In genomic region chr19:34962281-34962944, GRCh38 we compare ENCODE assay signal across 8 cellular contexts. TPM values are rescaled to one million over a fixed set of nuclear protein-coding genes. Genes with fewer than 3 reads are reported as not detected.
A peak's percentile ranks its signal among the peaks of the same experiment; 100 is the strongest.
DNase-seq lines count a peak whose midpoint lies in the region; ATAC-seq and TF ChIP-seq lines count a peak whose summit lies in the region.

No MANE protein-coding gene starts in this region.

- H3K9me3 ChIP-seq in cardiac muscle cell (ENCODE audit: low read depth) (peaks cover 11% of the 10 kb centered on the region), vagina (peaks cover 35% of the 10 kb centered on the region)

- H3K27ac ChIP-seq in cardiac muscle cell (no peak overlapping the region), vagina (peak overlapping the region; percentile 68)

- intact Hi-C loops in cardiac septum (cut with DNase I) = no loop called here
- intact Hi-C loops in vagina (cut with DNase I) = no loop called here

- H3K36me3 ChIP-seq in cardiac muscle cell = peaks cover 17% of the 10 kb centered on the region
- peaks cover 7 to 34% of the 10 kb centered on the region in 2 donors for H3K36me3 ChIP-seq in vagina

- peaks cover 58% of the 10 kb centered on the region for H3K36me3 Mint-ChIP-seq in activated naive CD8-positive, alpha-beta T cell treated with anti-CD3 and anti-CD28 coated beads, Interleukin-2, amount 10 ng/mL, durations not matched to agents 7 days and 5 days

- H3K27me3 ChIP-seq in cardiac muscle cell (no peaks in the 10 kb centered on the region), vagina (no peaks in the 10 kb centered on the region)

- ATAC-seq in activated naive CD8-positive, alpha-beta T cell treated with anti-CD3 and anti-CD28 coated beads, Interleukin-2, amount 10 ng/mL, durations not matched to agents 7 days and 5 days (ENCODE audit: low read depth) = peak; percentile 68
- peak; percentile 41 for ATAC-seq in left lobe of liver

- TF ChIP-seq POLR2A in vagina (IDR thresholded peaks at IDR 0.05) = no peak

- POLR2A ChIA-PET in activated naive CD8-positive, alpha-beta T cell treated with anti-CD3 and anti-CD28 coated beads, Interleukin-2, amount 10 ng/mL, durations not matched to agents 7 days and 5 days (lab: Charles Lee) = interaction anchor here (1.0 to 1.8 kb wide), 2 partner anchors 38 to 60 kb away, joined by 3 to 5 read pairs; no protein-coding TSS in a partner anchor

- H3K4me1 Mint-ChIP-seq in activated naive CD8-positive, alpha-beta T cell treated with anti-CD3 and anti-CD28 coated beads, Interleukin-2, amount 10 ng/mL, durations not matched to agents 7 days and 5 days = peaks cover 21% of the 10 kb centered on the region

- peak overlapping the region; percentile 68 for H3K4me3 ChIP-seq in cardiac muscle cell
- H3K4me3 ChIP-seq in vagina = peak overlapping the region; percentile 64 to 87

- H3K27ac Mint-ChIP-seq in activated naive CD8-positive, alpha-beta T cell treated with anti-CD3 and anti-CD28 coated beads, Interleukin-2, amount 10 ng/mL, durations not matched to agents 7 days and 5 days = peak overlapping the region; percentile 89

- H3K27me3 Mint-ChIP-seq in activated naive CD8-positive, alpha-beta T cell treated with anti-CD3 and anti-CD28 coated beads, Interleukin-2, amount 10 ng/mL, durations not matched to agents 7 days and 5 days = no peaks in the 10 kb centered on the region

- DNase-seq in cardiac muscle cell (ENCODE audit: low read depth in 1 of 2, low spot score in 1 of 2) (peak in 1 of 2 donors; percentile 46), cardiac septum (ENCODE audit: low spot score) (no peak), left lobe of liver (ENCODE audit: low spot score) (no peak), vagina (ENCODE audit: extremely low spot score in 2 of 2) (no peak), NCI-H1436 (lab: John Stamatoyannopoulos, UW) (no peak), middle frontal gyrus (ENCODE audit: extremely low spot score, low spot score) (no peak)
- DNase-seq in activated naive CD8-positive, alpha-beta T cell treated with anti-CD3 and anti-CD28 coated beads, Interleukin-2, amount 10 ng/mL, durations not matched to agents 7 days and 5 days = no peak
- DNase-seq in activated CD4-positive, alpha-beta T cell treated with anti-CD3 and anti-CD28 coated beads, Interleukin-2, amount 50 U/mL, for 4 hours = no peak

- peaks cover 9% of the 10 kb centered on the region for H3K4me1 ChIP-seq in cardiac muscle cell (ENCODE audit: low read depth)
- H3K4me1 ChIP-seq in vagina = peaks cover 24% of the 10 kb centered on the region

- TF ChIP-seq CTCF in cardiac muscle cell (IDR thresholded peaks at IDR 0.05; ENCODE audit: low read depth, low read length) (no peak), vagina (IDR thresholded peaks at IDR 0.05) (no peak)

- H3K4me3 Mint-ChIP-seq in activated naive CD8-positive, alpha-beta T cell treated with anti-CD3 and anti-CD28 coated beads, Interleukin-2, amount 10 ng/mL, durations not matched to agents 7 days and 5 days = peak overlapping the region; percentile 94

- H3K9me3 Mint-ChIP-seq in activated naive CD8-positive, alpha-beta T cell treated with anti-CD3 and anti-CD28 coated beads, Interleukin-2, amount 10 ng/mL, durations not matched to agents 7 days and 5 days = peaks cover 34% of the 10 kb centered on the region

RNA-seq across cellular contexts. Expression of gene ZNF792, which starts 1.6 kb away (rescaled TPM):
- 8.9 and 14.0 TPM in 2 replicates for total RNA-seq in cardiac muscle cell
- polyA plus RNA-seq in cardiac muscle cell = 2.6 and 4.6 TPM in 2 replicates
- 4.0 TPM for total RNA-seq in cardiac septum
- 10 to 100 TPM; 21.4 to 24.9 TPM for total RNA-seq in activated naive CD8-positive, alpha-beta T cell treated with anti-CD3 and anti-CD28 coated beads, Interleukin-2, amount 10 ng/mL, durations not matched to agents 7 days and 5 days
- 2.9 TPM for total RNA-seq in left lobe of liver
- total RNA-seq in vagina = 4.2 TPM

RNA-seq across cellular contexts. Expression of gene ZNF30, which starts 35.7 kb away (rescaled TPM):
- total RNA-seq in cardiac muscle cell (4.6 and 4.7 TPM in 2 replicates), cardiac septum (2.4 TPM), left lobe of liver (2.5 TPM), vagina (2.5 TPM)
- polyA plus RNA-seq in cardiac muscle cell = 4.1 and 7.8 TPM in 2 replicates
- total RNA-seq in activated naive CD8-positive, alpha-beta T cell treated with anti-CD3 and anti-CD28 coated beads, Interleukin-2, amount 10 ng/mL, durations not matched to agents 7 days and 5 days = 1 to 10 TPM; 5.7 to 5.9 TPM

RNA-seq across cellular contexts. Expression of gene GRAMD1A, which starts 37.7 kb away (rescaled TPM):
- 68.8 and 113 TPM in 2 replicates for total RNA-seq in cardiac muscle cell
- 84.6 and 127 TPM in 2 replicates for polyA plus RNA-seq in cardiac muscle cell
- 38.3 TPM for total RNA-seq in cardiac septum
- 100 to 1,000 TPM; 173 to 187 TPM for total RNA-seq in activated naive CD8-positive, alpha-beta T cell treated with anti-CD3 and anti-CD28 coated beads, Interleukin-2, amount 10 ng/mL, durations not matched to agents 7 days and 5 days
- total RNA-seq in left lobe of liver = 17.8 TPM
- 61.9 TPM for total RNA-seq in vagina
